12 cellular contexts compared by ENCODE assay signal in the genomic region with DNA sequence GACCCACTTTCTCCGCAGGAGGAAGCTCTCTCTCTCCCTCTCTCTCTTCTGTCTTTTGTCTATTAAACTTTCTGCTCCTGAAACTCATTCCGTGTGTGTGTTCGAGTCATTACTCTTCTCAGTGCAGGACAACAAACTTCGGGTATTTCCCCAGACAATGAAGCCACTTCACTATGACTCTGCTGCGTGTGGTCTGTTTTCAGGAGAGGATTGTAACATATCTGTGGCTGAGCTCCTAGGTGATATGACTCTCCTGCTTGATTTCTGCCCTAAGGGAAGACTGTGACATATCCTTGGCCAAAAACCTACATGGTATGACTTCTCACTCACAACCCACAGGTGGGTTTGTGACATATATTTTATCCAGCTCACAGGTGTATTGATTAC.
"Had no signal": no experiment of that assay in that cellular context is flagged by ENCODE, and none has a peak within 500 bp of the region (broad histone marks: within the 10 kb centered on the region; RNA-seq: fewer than 3 reads in every experiment).

No MANE protein-coding gene starts in this region.

- DNase-seq: activated CD4-positive, alpha-beta T cell treated with anti-CD3 and anti-CD28 coated beads for 4 hours; activated T-cell treated with anti-CD3 and anti-CD28 coated beads, Interleukin-2, amount 50 U/mL, for 24 hours; cortex of kidney; effector CD8-positive, alpha-beta T cell; heart right ventricle; islet precursor cell; left ventricle myocardium superior; psoas muscle; sigmoid colon; stimulated activated CD4-positive, alpha-beta T cell treated with anti-CD3 and anti-CD28 coated beads, Interleukin-2, amount 100 ng/mL, for 48 hours; T-helper 9 cell; thyroid gland had no signal

- ATAC-seq: heart right ventricle, left ventricle myocardium superior, psoas muscle had no signal

- H3K4me3 ChIP-seq: heart right ventricle, psoas muscle, sigmoid colon, thyroid gland had no signal
